8 cellular contexts compared by ENCODE assay signal in genomic region chr18:48711651-48712486, GRCh38.
DNase-seq lines count a peak whose midpoint lies in the region; ATAC-seq and TF ChIP-seq lines count a peak whose summit lies in the region.

No MANE protein-coding gene starts in this region.

- H3K36me3 ChIP-seq in BJ (ENCODE audit: control insufficient read depth, insufficient read depth, low read length) (peaks cover 22% of the 10 kb centered on the region), OCI-LY1 (ENCODE audit: insufficient read depth, low read length) (no peaks in the 10 kb centered on the region)

- in situ Hi-C loops in GM13976 (cut with MboI; ENCODE audit: low sequenced_read_pairs, unreplicated experiment): no loop called here

- H3K27me3 ChIP-seq in BJ (ENCODE audit: control insufficient read depth, insufficient read depth, low read length) (no peaks in the 10 kb centered on the region), OCI-LY1 (ENCODE audit: insufficient read depth, low read length) (no peaks in the 10 kb centered on the region), dorsolateral prefrontal cortex (no peaks in the 10 kb centered on the region)

- no peak for ATAC-seq in HG02970 (IDR thresholded peaks at IDR 0.05; ENCODE audit: low FRiP score, unreplicated experiment)

- H3K4me2 ChIP-seq in OCI-LY1 (ENCODE audit: low read length): no peak overlapping the region

- H3K79me2 ChIP-seq in OCI-LY1 (ENCODE audit: insufficient read depth, low read length): no peaks in the 10 kb centered on the region

- no peaks in the 10 kb centered on the region for H3F3A ChIP-seq in OCI-LY1 (ENCODE audit: insufficient read depth, low read length)

- no peaks in the 10 kb centered on the region for H4K20me1 ChIP-seq in OCI-LY1 (ENCODE audit: insufficient read depth, low read length)

- TF ChIP-seq CTCF in BJ (IDR thresholded peaks at IDR 0.05; ENCODE audit: insufficient read depth, low read depth, low read length): peak; percentile 53; the same call in 1 of the 2 replicates
- TF ChIP-seq CTCF in GM13976 (IDR thresholded peaks at IDR 0.05; ENCODE audit: borderline replicate concordance, control extremely low read depth, extremely low read depth, insufficient read depth, missing control alignments): peak; percentile 36
- peak; percentile 28; the same call in 1 of the 2 replicates for TF ChIP-seq CTCF in OCI-LY1 (IDR thresholded peaks at IDR 0.05; ENCODE audit: low read length)
- peak in 55 of 56 donors; percentile 20 to 74 (median 53) for TF ChIP-seq CTCF in dorsolateral prefrontal cortex (IDR thresholded peaks at IDR 0.05 in 54 of 56, conservative IDR thresholded peaks at IDR 0.05 in 2 of 56; ENCODE audit: low read depth in 1 of 56, partially characterized antibody in 56 of 56)

- H3K9me2 ChIP-seq in OCI-LY1 (ENCODE audit: low read depth, low read length): no peaks in the 10 kb centered on the region

- H3K27ac ChIP-seq in OCI-LY1 (ENCODE audit: low read depth, low read length, poor library complexity, severe bottlenecking): no peak overlapping the region
- H3K27ac ChIP-seq in dorsolateral prefrontal cortex: peak overlapping the region in 29 of 59 donors; percentile 0 to 76 (median 36)

- DNase-seq in BJ (ENCODE audit: low read depth) (no peak), GM13976 (ENCODE audit: low spot score) (peak; percentile 74), dorsolateral prefrontal cortex (peak in 4 of 10 donors; percentile 52 to 66 (median 58)), lung microvascular endothelial cell (ENCODE audit: low read depth in 2 of 2) (peak; percentile 64 to 71), SW 1271 (lab: John Stamatoyannopoulos, UW) (no peak)
- DNase-seq in activated effector memory CD4-positive, alpha-beta T cell treated with anti-CD3 and anti-CD28 coated beads, Interleukin-2, amount 50 U/mL, for 16 hours: no peak

- H2AFZ ChIP-seq in OCI-LY1 (ENCODE audit: low read length): no peak overlapping the region

- intact Hi-C loops in dorsolateral prefrontal cortex (cut with DNase I): no loop called here

- H3K4me3 ChIP-seq in BJ (ENCODE audit: low read depth, low read length) (no peak overlapping the region), OCI-LY1 (ENCODE audit: low read depth, low read length, poor library complexity, severe bottlenecking) (no peak overlapping the region), dorsolateral prefrontal cortex (peak overlapping the region in 1 of 59 donors; percentile 17)

- no peak overlapping the region for H3K9ac ChIP-seq in OCI-LY1 (ENCODE audit: low read length)

- no peaks in the 10 kb centered on the region for H3K9me3 ChIP-seq in OCI-LY1 (ENCODE audit: low read length)

- CTCF ChIA-PET in BJ (lab: Yijun Ruan, JAX): interaction anchor here (0.6 to 1.7 kb wide), 10 partner anchors 18 to 528 kb away, joined by 3 to 5 read pairs (median 3); no protein-coding TSS in a partner anchor

- no peaks in the 10 kb centered on the region for H3K4me1 ChIP-seq in OCI-LY1 (ENCODE audit: insufficient read depth, low read length, severe bottlenecking)

- POLR2A ChIA-PET in BJ (lab: Charles Lee): no interaction called here

Comparison
In these comparisons a context has a peak if more than half of its experiments do, and no peak if none do; other contexts are left out.
1. DNase-seq: peak in GM13976 (single experiment) and lung microvascular endothelial cell (2 of 2); none in BJ (single experiment), SW 1271 (0 of 2) and activated effector memory CD4-positive, alpha-beta T cell treated with anti-CD3 and anti-CD28 coated beads, Interleukin-2, amount 50 U/mL, for 16 hours (single experiment).
2. Peak in every context shown above with its lines, with median percentiles within 50 percentile points of each other: CTCF ChIP-seq.